8 cellular contexts compared by ENCODE assay signal in genomic region chr11:63768232-63769043, GRCh38. TPM values are rescaled to one million over a fixed set of nuclear protein-coding genes. Genes with fewer than 3 reads are reported as not detected.
A peak's percentile ranks its signal among the peaks of the same experiment; 100 is the strongest.
DNase-seq lines count a peak whose midpoint lies in the region; ATAC-seq and TF ChIP-seq lines count a peak whose summit lies in the region.

ZFTA (minus strand) TSS chr11:63768775; CDS start chr11:63768622, 153 bp downstream.

- no peak for TF ChIP-seq POLR2A in transverse colon (IDR thresholded peaks at IDR 0.05)

- CTCF ChIA-PET in RWPE1 (lab: Yijun Ruan, JAX) = interaction anchor here (0.6 to 2.3 kb wide), 17 partner anchors 10 to 1246 kb away, joined by 3 to 12 read pairs (median 4); partner anchors contain the start of genes ARL2 and SPINDOC
- CTCF ChIA-PET in activated naive CD4-positive, alpha-beta T cell treated with anti-CD3 and anti-CD28 coated beads, Interleukin-2, amount 10 ng/mL, durations not matched to agents 7 days and 5 days (lab: Charles Lee) = interaction anchor here (0.6 to 2.4 kb wide), 10 partner anchors 61 to 826 kb away, joined by 4 to 22 read pairs (median 4); no protein-coding TSS in a partner anchor

- H3K4me3 Mint-ChIP-seq in activated naive CD4-positive, alpha-beta T cell treated with anti-CD3 and anti-CD28 coated beads, Interleukin-2, amount 10 ng/mL, durations not matched to agents 7 days and 5 days = peak within 1 kb of the TSS; percentile 89

- H3K27ac Mint-ChIP-seq in activated naive CD4-positive, alpha-beta T cell treated with anti-CD3 and anti-CD28 coated beads, Interleukin-2, amount 10 ng/mL, durations not matched to agents 7 days and 5 days = peak within 1 kb of the TSS; percentile 55

- H3K4me1 Mint-ChIP-seq in activated naive CD4-positive, alpha-beta T cell treated with anti-CD3 and anti-CD28 coated beads, Interleukin-2, amount 10 ng/mL, durations not matched to agents 7 days and 5 days = peaks cover 15% of the 10 kb centered on the region

- TF ChIP-seq EP300 in transverse colon (IDR thresholded peaks at IDR 0.05; ENCODE audit: low read depth) = no peak

- H3K27ac ChIP-seq in RWPE1 (peak within 1 kb of the TSS; percentile 78), transverse colon (peak within 1 kb of the TSS; percentile 81 to 89 (median 86))

- H3K4me1 ChIP-seq in transverse colon = peaks cover 25 to 53% (median 43%) of the 10 kb centered on the region in 4 donors

- no peaks in the 10 kb centered on the region for H3K36me3 Mint-ChIP-seq in activated naive CD4-positive, alpha-beta T cell treated with anti-CD3 and anti-CD28 coated beads, Interleukin-2, amount 10 ng/mL, durations not matched to agents 7 days and 5 days

- H3K9me3 Mint-ChIP-seq in activated naive CD4-positive, alpha-beta T cell treated with anti-CD3 and anti-CD28 coated beads, Interleukin-2, amount 10 ng/mL, durations not matched to agents 7 days and 5 days = no peaks in the 10 kb centered on the region

- H3K9me3 ChIP-seq in transverse colon = no peaks in the 10 kb centered on the region

- peak; percentile 75 for DNase-seq in AG08395 (ENCODE audit: low spot score)
- DNase-seq in HS-27A (ENCODE audit: low read depth) = peak; percentile 35
- DNase-seq in RWPE1 (ENCODE audit: low spot score) = peak; percentile 58
- DNase-seq in activated naive CD4-positive, alpha-beta T cell treated with anti-CD3 and anti-CD28 coated beads, Interleukin-2, amount 10 ng/mL, durations not matched to agents 7 days and 5 days = peak; percentile 68
- peak; percentile 40 for DNase-seq in globus pallidus (ENCODE audit: low spot score)
- DNase-seq in occipital lobe (lab: John Stamatoyannopoulos, UW) = no peak
- DNase-seq in transverse colon = peak; percentile 75

- peak within 1 kb of the TSS; percentile 79 to 94 (median 92) for H3K4me3 ChIP-seq in transverse colon

- POLR2A ChIA-PET in RWPE1 (lab: Yijun Ruan, JAX; ENCODE audit: low non-redundant PET) = interaction anchor here (1.5 kb wide), 1 partner anchor 46 kb away, joined by 3 read pairs; no protein-coding TSS in a partner anchor

- H3K27me3 Mint-ChIP-seq in activated naive CD4-positive, alpha-beta T cell treated with anti-CD3 and anti-CD28 coated beads, Interleukin-2, amount 10 ng/mL, durations not matched to agents 7 days and 5 days = peaks cover 51% of the 10 kb centered on the region

- in situ Hi-C loops in transverse colon (cut with MboI; ENCODE audit: low pct_ligation_motif_present in 1 of 4, low pct_unique_long_range_greater_than_20kb in 1 of 4, low sequenced_read_pairs in 3 of 4) = loop anchor here in 1 of 4 donors (10.0 kb wide), 1 partner anchor 176 kb away; no protein-coding TSS in a partner anchor

- peak; percentile 47 for ATAC-seq in GM19043 (IDR thresholded peaks at IDR 0.05; ENCODE audit: low read depth, unreplicated experiment)

- H3K36me3 ChIP-seq in transverse colon = no peaks in the 10 kb centered on the region

- TF ChIP-seq CTCF in RWPE1 (conservative IDR thresholded peaks at IDR 0.05; ENCODE audit: low read depth) (peak; percentile 91), transverse colon (IDR thresholded peaks at IDR 0.05) (peak in 3 of 5 experiments; percentile 53 to 65 (median 62))

- 1% methylated on average over 57 of the region's 114 CpGs; no CpG with 5 or more reads in 1 of the 2 donors for WGBS in transverse colon (ENCODE audit: low coverage in 1 of 2), 2 donors

- H3K27me3 ChIP-seq in transverse colon = peaks cover 25% of the 10 kb centered on the region

- intact Hi-C loops in transverse colon (cut with DNase I; ENCODE audit: low total_unique reads) = loop anchor here (5.0 to 10.0 kb wide), 2 partner anchors 44 to 84 kb away; partner anchors contain the start of genes RTN3 and SPINDOC

RNA-seq across cellular contexts. Expression of gene ZFTA, which starts in this region (rescaled TPM):
- total RNA-seq in occipital lobe (90.3 TPM), transverse colon (10 to 100 TPM in 3 of 4 donors, 1 to 10 TPM in 1; 4.6 to 15.7 (median 11.0) TPM)
